16 cellular contexts compared by ENCODE assay signal in genomic region chr1:205936846-205937707, GRCh38. TPM values are rescaled to one million over a fixed set of nuclear protein-coding genes. Genes with fewer than 3 reads are reported as not detected.
DNase-seq lines count a peak whose midpoint lies in the region; ATAC-seq and TF ChIP-seq lines count a peak whose summit lies in the region.
"Had no signal": no experiment of that assay in that cellular context is flagged by ENCODE, and none has a peak within 500 bp of the region (broad histone marks: within the 10 kb centered on the region; RNA-seq: fewer than 3 reads in every experiment).

No MANE protein-coding gene starts in this region.

- peaks cover 84% of the 10 kb centered on the region for H3K4me1 Mint-ChIP-seq in Calu3 (ENCODE audit: low read depth, unreplicated experiment)

- H3K9ac ChIP-seq in mucosa of stomach (ENCODE audit: low read length) = peak overlapping the region; percentile 20

- H3K27ac ChIP-seq in Peyer's patch (no peak overlapping the region), SJCRH30 (no peak overlapping the region)
- H3K27ac ChIP-seq: C4-2B, right atrium auricular region had no signal

- H3K4me3 Mint-ChIP-seq in Calu3 (ENCODE audit: low read depth, unreplicated experiment) = no peak overlapping the region

- H3K27ac Mint-ChIP-seq in Calu3 (ENCODE audit: unreplicated experiment) = no peak overlapping the region

- no peak for TF ChIP-seq POLR2A in Peyer's patch (IDR thresholded peaks at IDR 0.05)

- no TSS peak for BruUV-seq in Calu3 (replicated peaks; lab: Mats Ljungman, UMichigan)

- no peaks in the 10 kb centered on the region for H3K27me3 Mint-ChIP-seq in Calu3 (ENCODE audit: unreplicated experiment)

- ATAC-seq in Right ventricle myocardium inferior (no peak), GM18498 (IDR thresholded peaks at IDR 0.05; ENCODE audit: unreplicated experiment) (no peak)

- no peaks in the 10 kb centered on the region for H3K9me3 ChIP-seq in mucosa of stomach (ENCODE audit: control insufficient read depth, low read length)
- no peaks in the 10 kb centered on the region for H3K9me3 ChIP-seq in Peyer's patch
- no peaks in the 10 kb centered on the region for H3K9me3 ChIP-seq in SJCRH30 (replicated peaks)
- H3K9me3 ChIP-seq: right atrium auricular region had no signal

- DNase-seq in Calu3 (peak; percentile 52), NCI-H2227 (lab: John Stamatoyannopoulos, UW; ENCODE audit: unreplicated experiment) (peak; percentile 64), cardiac fibroblast (ENCODE audit: low read depth in 2 of 2) (peak; percentile 64 to 74), Peyer's patch (no peak), Right ventricle myocardium inferior (ENCODE audit: missing footprints) (no peak), SJCRH30 (no peak)
- DNase-seq: caudate nucleus; GF-D8; NCI-H2081 treated with DMSO at 0.1 percent for 48 hours; stimulated activated CD4-positive, alpha-beta T cell treated with anti-CD3 and anti-CD28 coated beads, Interleukin-4, amount 100 ng/mL, for 4 hours; stimulated activated naive CD4-positive, alpha-beta T cell had no signal

- intact Hi-C loops in Calu3 (cut with micrococcal nuclease; ENCODE audit: unreplicated experiment) = no loop called here
- intact Hi-C loops in Right ventricle myocardium inferior (cut with DNase I) = no loop called here

- H3K36me3 Mint-ChIP-seq in Calu3 (ENCODE audit: insufficient read depth, unreplicated experiment) = peaks cover 11% of the 10 kb centered on the region

- TF ChIP-seq CTCF in Calu3 (IDR thresholded peaks at IDR 0.05; ENCODE audit: unreplicated experiment) = no peak
- TF ChIP-seq CTCF in cardiac fibroblast (IDR thresholded peaks at IDR 0.05; ENCODE audit: low read depth, low read length) = no peak
- no peak for TF ChIP-seq CTCF in Peyer's patch (IDR thresholded peaks at IDR 0.05)

- H3K4me1 ChIP-seq in mucosa of stomach (ENCODE audit: control insufficient read depth, insufficient read depth, low read length) (peaks cover 93% of the 10 kb centered on the region), Peyer's patch (no peaks in the 10 kb centered on the region), SJCRH30 (no peaks in the 10 kb centered on the region)

- CTCF ChIA-PET in Calu3 (lab: Charles Lee) = interaction anchor here (0.6 kb wide), 1 partner anchor 48 kb away, joined by 3 read pairs; no protein-coding TSS in a partner anchor

- H3K27me3 ChIP-seq in mucosa of stomach (ENCODE audit: control insufficient read depth, insufficient read depth, low read length) (no peaks in the 10 kb centered on the region), Peyer's patch (no peaks in the 10 kb centered on the region), SJCRH30 (peaks cover 17% of the 10 kb centered on the region; the same call in 1 of the 2 replicates)
- H3K27me3 ChIP-seq: right atrium auricular region had no signal

- no peaks in the 10 kb centered on the region for H3K36me3 ChIP-seq in mucosa of stomach (ENCODE audit: control insufficient read depth, insufficient read depth, low read length)
- no peaks in the 10 kb centered on the region for H3K36me3 ChIP-seq in Peyer's patch
- no peaks in the 10 kb centered on the region for H3K36me3 ChIP-seq in SJCRH30
- H3K36me3 ChIP-seq: right atrium auricular region had no signal

- H3K4me3 ChIP-seq in cardiac fibroblast (replicated peaks in 1 of 2; ENCODE audit: low read depth in 2 of 2, low read length in 2 of 2) (no peak overlapping the region), mucosa of stomach (ENCODE audit: low read length) (no peak overlapping the region), Peyer's patch (no peak overlapping the region), SJCRH30 (no peak overlapping the region)
- H3K4me3 ChIP-seq: right atrium auricular region had no signal

- no peaks in the 10 kb centered on the region for H3K9me3 Mint-ChIP-seq in Calu3 (ENCODE audit: low read depth, unreplicated experiment)

RNA-seq across cellular contexts. Expression of gene SLC26A9, which starts 6.2 kb away (rescaled TPM):
- total RNA-seq in Calu3 (2022) (4.2 and 7.6 TPM in 2 replicates), Peyer's patch (not detected), Right ventricle myocardium inferior (25.4 TPM)
- total RNA-seq in SJCRH30 (2014; rRNA removed; shearing (Covaris generic)) = 0.05 and 0.30 TPM in 2 replicates
- total RNA-seq: T-helper 2 cell treated with Interferon-gamma antibody and Interleukin-4, amounts not matched to agents 100 ng/mL and 5 ng/mL, for 36 hours had no signal

Comparison
In these comparisons a context has a peak if more than half of its experiments do, and no peak if none do; other contexts are left out.
1. DNase-seq: peak in Calu3 (single experiment), NCI-H2227 (single experiment) and cardiac fibroblast (2 of 2); none in Peyer's patch (0 of 3), Right ventricle myocardium inferior (single experiment) and SJCRH30 (0 of 2).